ENCODE assay signal across 20 cellular contexts in genomic region chr13:37666036-37666435, GRCh38.
"Had no signal": no experiment of that assay in that cellular context is flagged by ENCODE, and none has a peak within 500 bp of the region (broad histone marks: within the 10 kb centered on the region; RNA-seq: fewer than 3 reads in every experiment).

No MANE protein-coding gene starts in this region.

- H3K9ac ChIP-seq: parathyroid adenoma had no signal

- H2AFZ ChIP-seq: parathyroid adenoma had no signal

- H3K4me3 ChIP-seq: left ventricle myocardium inferior, spleen, thoracic aorta, upper lobe of right lung had no signal

- DNase-seq: activated CD4-positive, alpha-beta T cell treated with anti-CD3 and anti-CD28 coated beads, Interleukin-2, amount 50 U/mL, for 4 hours; activated CD8-positive, alpha-beta memory T cell treated with anti-CD3 and anti-CD28 coated beads for 24 hours; activated CD8-positive, alpha-beta memory T cell treated with anti-CD3 and anti-CD28 coated beads, Interleukin-2, amount 50 U/mL, for 4 hours; activated T-cell treated with anti-CD3 and anti-CD28 coated beads, Interleukin-2, amount 50 U/mL, for 24 hours; aorta; cerebellar nuclear complex; effector CD4-positive, alpha-beta T cell; glutamatergic neuron; hippocampal formation; left ventricle myocardium inferior; midbrain; natural killer cell; spleen; stimulated activated CD4-positive, alpha-beta T cell treated with anti-CD3 and anti-CD28 coated beads, Interleukin-4, amount 100 ng/mL, for 24 hours; stimulated activated naive CD4-positive, alpha-beta T cell treated with Interleukin-2 at 50 U/mL for 16 hours; T-helper 1 cell; upper lobe of right lung had no signal

- H3K9me3 ChIP-seq: left ventricle myocardium inferior, neutrophil, spleen, thoracic aorta, upper lobe of right lung had no signal

- H3K27me3 ChIP-seq: neutrophil, spleen, upper lobe of right lung had no signal

- H3K36me3 ChIP-seq: left ventricle myocardium inferior, neutrophil, spleen, thoracic aorta, upper lobe of right lung had no signal

- H3K4me1 ChIP-seq: left ventricle myocardium inferior, parathyroid adenoma, spleen, upper lobe of right lung had no signal

- H3K79me2 ChIP-seq: parathyroid adenoma had no signal

- H3K27ac ChIP-seq: left ventricle myocardium inferior, neutrophil, parathyroid adenoma, spleen, thoracic aorta, upper lobe of right lung had no signal
